Comparison of ENCODE assay signal across 8 cellular contexts in the genomic region with DNA sequence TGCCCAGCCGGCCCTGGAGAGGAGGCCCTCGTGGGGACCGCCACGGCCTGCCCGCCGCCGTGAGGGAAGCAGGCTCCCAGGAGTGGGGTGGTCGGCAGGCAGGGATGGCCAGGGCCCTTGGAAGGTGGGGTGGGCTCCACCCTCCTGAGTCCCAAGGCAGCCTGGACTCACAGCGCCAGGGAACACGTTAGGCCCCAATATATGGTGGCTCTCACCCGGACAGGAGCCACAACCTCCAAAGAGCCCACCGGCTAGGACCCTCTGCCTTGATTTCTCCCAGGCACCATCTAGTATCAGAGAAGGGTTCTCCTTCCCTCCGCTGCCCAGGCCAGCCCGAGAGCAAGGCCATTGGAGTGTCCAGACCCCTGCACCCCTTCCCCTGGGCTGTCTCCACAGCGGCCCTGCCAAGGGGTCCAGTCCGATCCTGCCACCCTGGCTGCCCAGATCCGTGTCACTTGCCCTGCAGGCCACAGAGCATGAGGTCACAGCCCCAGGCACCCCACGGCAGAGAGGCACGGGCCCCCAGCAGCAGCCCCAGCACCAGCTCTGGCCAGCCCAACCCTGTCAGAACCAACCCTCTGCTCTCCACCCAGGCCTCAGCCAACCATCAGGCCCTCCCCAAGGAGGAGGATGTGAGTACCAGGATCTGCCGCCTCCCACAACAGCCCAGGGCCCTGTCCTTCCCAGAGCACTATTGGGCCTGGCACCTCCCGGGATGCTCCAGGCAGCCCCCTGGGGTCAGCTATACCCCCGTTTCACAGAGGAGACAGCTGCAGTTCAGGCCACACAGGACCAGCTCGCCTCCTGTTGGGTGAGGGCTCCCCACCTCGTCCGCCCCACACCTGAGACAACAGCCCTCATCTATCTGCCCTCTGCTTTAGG. TPM values are rescaled to one million over a fixed set of nuclear protein-coding genes. Genes with fewer than 3 reads are reported as not detected.
A peak's percentile ranks its signal among the peaks of the same experiment; 100 is the strongest.
DNase-seq lines count a peak whose midpoint lies in the region; ATAC-seq and TF ChIP-seq lines count a peak whose summit lies in the region.

No MANE protein-coding gene starts in this region.

- H3K36me3 ChIP-seq in A673 (ENCODE audit: insufficient read depth, low read length, poor library complexity, severe bottlenecking) (peaks cover 6% of the 10 kb centered on the region), mucosa of descending colon (ENCODE audit: low read depth) (no peaks in the 10 kb centered on the region)

- peak overlapping the region; percentile 71 for H3K4me3 Mint-ChIP-seq in MCF 10A (ENCODE audit: unreplicated experiment)

- H3K36me3 Mint-ChIP-seq in MCF 10A (ENCODE audit: insufficient read depth, unreplicated experiment): peaks cover 10% of the 10 kb centered on the region

- BruUV-seq in A673 (replicated peaks; lab: Mats Ljungman, UMichigan) (no TSS peak), MCF 10A (replicated peaks; lab: Mats Ljungman, UMichigan) (no TSS peak)

- no peaks in the 10 kb centered on the region for H3K27me3 ChIP-seq in A673 (replicated peaks; ENCODE audit: insufficient read depth, low read depth, low read length, poor library complexity)

- H3K4me3 ChIP-seq in A673 (ENCODE audit: low read depth, low read length, poor library complexity, severe bottlenecking) (peak overlapping the region; percentile 45), mucosa of descending colon (no peak overlapping the region)

- H3K27ac ChIP-seq in A673 (ENCODE audit: low read depth, low read length, poor library complexity, severe bottlenecking): peak overlapping the region; percentile 67

- H3K27me3 Mint-ChIP-seq in MCF 10A (ENCODE audit: insufficient read depth, unreplicated experiment): no peaks in the 10 kb centered on the region

- POLR2A ChIA-PET in A673 (lab: Charles Lee; ENCODE audit: low non-redundant PET) (no interaction called here), MCF 10A (lab: Yijun Ruan, JAX) (interaction anchor here (0.6 to 3.5 kb wide), 7 partner anchors 9 to 125 kb away, joined by 3 to 20 read pairs (median 8); a partner anchor contains a TSS)

- no peaks in the 10 kb centered on the region for H3K9me3 Mint-ChIP-seq in MCF 10A (ENCODE audit: unreplicated experiment)

- no peak overlapping the region for H3K27ac Mint-ChIP-seq in MCF 10A (ENCODE audit: low read depth, unreplicated experiment)

- TF ChIP-seq CTCF in A673 (conservative IDR thresholded peaks at IDR 0.05; ENCODE audit: low read depth, low read length): no peak
- no peak for TF ChIP-seq CTCF in MCF 10A (IDR thresholded peaks at IDR 0.05; ENCODE audit: unreplicated experiment)
- no peak for TF ChIP-seq CTCF in mucosa of descending colon (IDR thresholded peaks at IDR 0.05)

- intact Hi-C loops in A673 (cut with micrococcal nuclease; ENCODE audit: unreplicated experiment): loop anchor here (2.0 kb wide), 2 partner anchors 73 to 119 kb away; a partner anchor contains a TSS
- intact Hi-C loops in MCF 10A (cut with micrococcal nuclease): no loop called here
- intact Hi-C loops in mucosa of descending colon (cut with DNase I, micrococcal nuclease): no loop called here

- no peaks in the 10 kb centered on the region for H3K9me3 ChIP-seq in A673 (ENCODE audit: low read depth, low read length, poor library complexity, severe bottlenecking)
- no peaks in the 10 kb centered on the region for H3K9me3 ChIP-seq in mucosa of descending colon

- ATAC-seq in HG03064 (IDR thresholded peaks at IDR 0.05; ENCODE audit: low read depth, unreplicated experiment) (peak; percentile 5), mucosa of descending colon (no peak), HG03442 (IDR thresholded peaks at IDR 0.05; ENCODE audit: unreplicated experiment) (no peak)

- H3K4me1 ChIP-seq in A673 (ENCODE audit: insufficient read depth, low read length, poor library complexity, severe bottlenecking) (no peaks in the 10 kb centered on the region), mucosa of descending colon (ENCODE audit: low read depth) (peaks cover 12% of the 10 kb centered on the region)

- DNase-seq in A673 (ENCODE audit: low spot score) (no peak), MCF 10A (ENCODE audit: unreplicated experiment) (peak; percentile 21), mucosa of descending colon (peak; percentile 40 to 73 (median 66)), CD1c-positive myeloid dendritic cell (ENCODE audit: extremely low spot score) (no peak), NCI-H2107 treated with DMSO at 0.1 percent for 48 hours (lab: John Stamatoyannopoulos, UW; ENCODE audit: unreplicated experiment) (no peak)
- DNase-seq in activated effector memory CD4-positive, alpha-beta T cell treated with anti-CD3 and anti-CD28 coated beads, Interleukin-2, amount 50 U/mL, for 16 hours: no peak

- H3K4me1 Mint-ChIP-seq in MCF 10A (ENCODE audit: insufficient read depth, unreplicated experiment): peaks cover 6% of the 10 kb centered on the region

- CTCF ChIA-PET in A673 (lab: Charles Lee) (interaction anchor here (0.6 to 1.2 kb wide), 9 partner anchors 8 to 618 kb away, joined by 3 to 11 read pairs (median 4); a partner anchor contains a TSS), MCF 10A (lab: Yijun Ruan, JAX) (interaction anchor here (0.5 to 1.7 kb wide), 3 partner anchors 54 to 288 kb away, joined by 3 to 5 read pairs (median 3); no protein-coding TSS in a partner anchor)

RNA-seq across cellular contexts. Expression of a gene that starts 1.1 kb away (rescaled TPM):
- 32.7 and 38.2 TPM in 2 replicates for total RNA-seq in A673 (2021)
- 37.0 and 43.7 TPM in 2 replicates for total RNA-seq in MCF 10A (2022)
- 10 to 100 TPM; 33.0 to 46.3 (median 40.0) TPM for total RNA-seq in mucosa of descending colon

RNA-seq across cellular contexts. Expression of a gene that starts 16.7 kb away (rescaled TPM):
- total RNA-seq in A673 (2021) (150 and 157 TPM in 2 replicates), MCF 10A (2022) (105 and 121 TPM in 2 replicates), mucosa of descending colon (10 to 100 TPM; 39.7 to 53.8 (median 49.1) TPM)

RNA-seq across cellular contexts. Expression of a gene that starts 28.1 kb away (rescaled TPM):
- total RNA-seq in A673 (2021) (38.7 and 47.1 TPM in 2 replicates), MCF 10A (2022) (18.3 and 23.9 TPM in 2 replicates), mucosa of descending colon (100 to 1,000 TPM in 1 of 3 donors, 10 to 100 TPM in 2; 77.3 to 134 (median 95.7) TPM)

RNA-seq across cellular contexts. Expression of a gene that starts 43.4 kb away (rescaled TPM):
- total RNA-seq in A673 (2021): 261 and 321 TPM in 2 replicates
- total RNA-seq in MCF 10A (2022): 71.9 and 76.8 TPM in 2 replicates
- 100 to 1,000 TPM in 1 of 3 donors, 10 to 100 TPM in 2; 24.5 to 125 (median 43.6) TPM for total RNA-seq in mucosa of descending colon

RNA-seq across cellular contexts. Expression of a gene that starts 48.0 kb away (rescaled TPM):
- total RNA-seq in A673 (2021) (27.5 and 28.7 TPM in 2 replicates), MCF 10A (2022) (29.0 and 37.2 TPM in 2 replicates), mucosa of descending colon (10 to 100 TPM; 39.5 to 64.3 (median 56.0) TPM)

Comparison
In these comparisons a context has a peak if more than half of its experiments do, and no peak if none do; other contexts are left out.
1. DNase-seq: peak in MCF 10A (single experiment) and mucosa of descending colon (3 of 3); none in A673 (single experiment), CD1c-positive myeloid dendritic cell (single experiment), NCI-H2107 treated with DMSO at 0.1 percent for 48 hours (single experiment) and activated effector memory CD4-positive, alpha-beta T cell treated with anti-CD3 and anti-CD28 coated beads, Interleukin-2, amount 50 U/mL, for 16 hours (single experiment).